16 cellular contexts compared by ENCODE assay signal in genomic region chr3:53181528-53181927, GRCh38. TPM values are rescaled to one million over a fixed set of nuclear protein-coding genes. Genes with fewer than 3 reads are reported as not detected.
DNase-seq lines count a peak whose midpoint lies in the region; ATAC-seq, FAIRE-seq and TF ChIP-seq lines count a peak whose summit lies in the region.
"Had no signal": no experiment of that assay in that cellular context is flagged by ENCODE, and none has a peak within 500 bp of the region (broad histone marks: within the 10 kb centered on the region; RNA-seq: fewer than 3 reads in every experiment).

No MANE protein-coding gene starts in this region.

- in situ Hi-C loops in HepG2 (cut with HindIII; ENCODE audit: extremely low pct_ligation_motif_present, low pct_unique_long_range_greater_than_20kb): no loop called here

- no peak overlapping the region for H3K9ac ChIP-seq in HepG2 (ENCODE audit: insufficient read depth, low read depth, low read length)
- H3K9ac ChIP-seq in SU-DHL-6 (ENCODE audit: low read length): no peak overlapping the region; the same call in 1 of the 2 replicates

- H3K4me1 ChIP-seq in HepG2 (ENCODE audit: insufficient read depth, low read length) (no peaks in the 10 kb centered on the region), right lobe of liver (no peaks in the 10 kb centered on the region)

- no peak for TF ChIP-seq POLR2A in HepG2 (IDR thresholded peaks at IDR 0.05; ENCODE audit: insufficient read depth in 1 of 2, low read depth in 2 of 2, low read length in 2 of 2)
- TF ChIP-seq POLR2A in right lobe of liver (IDR thresholded peaks at IDR 0.05): no peak

- no peaks in the 10 kb centered on the region for H3K79me2 ChIP-seq in HepG2 (ENCODE audit: insufficient read depth, low read length)
- peaks cover 23% of the 10 kb centered on the region for H3K79me2 ChIP-seq in SU-DHL-6 (ENCODE audit: insufficient read depth, low read length)

- no peaks in the 10 kb centered on the region for H4K20me1 ChIP-seq in HepG2 (ENCODE audit: insufficient read depth, low read length)
- H4K20me1 ChIP-seq in SU-DHL-6 (ENCODE audit: low read depth, low read length): no peaks in the 10 kb centered on the region

- TF ChIP-seq EP300 in HepG2 (IDR thresholded peaks at IDR 0.05; ENCODE audit: low read depth in 2 of 2, low read length in 2 of 2) (no peak), HepG2 (CRISPR knock-in tag; IDR thresholded peaks at IDR 0.05; ENCODE audit: borderline replicate concordance) (no peak)

- H3K27me3 ChIP-seq in HepG2 (ENCODE audit: control insufficient read depth in 1 of 2, insufficient read depth in 2 of 2, low read length in 2 of 2) (no peaks in the 10 kb centered on the region), right lobe of liver (no peaks in the 10 kb centered on the region), SU-DHL-6 (ENCODE audit: low read length) (no peaks in the 10 kb centered on the region)

- TSS peak; percentile 43 for BruUV-seq in HepG2 (replicated peaks; lab: Mats Ljungman, UMichigan)

- H3K36me3 ChIP-seq in HepG2 (replicated peaks in 1 of 2; ENCODE audit: control insufficient read depth in 1 of 2, insufficient read depth in 2 of 2, low read length in 2 of 2) (peaks cover 26 to 61% of the 10 kb centered on the region in 2 experiments; a peak in 4 of 5 replicates), right lobe of liver (peaks cover 0 to 10% (median 4%) of the 10 kb centered on the region in 4 donors), SU-DHL-6 (ENCODE audit: low read length) (no peaks in the 10 kb centered on the region; the same call in 1 of the 2 replicates)

- TF ChIP-seq CTCF in HepG2 (CRISPR knock-in tag; IDR thresholded peaks at IDR 0.05): no peak
- no peak for TF ChIP-seq CTCF in right lobe of liver (IDR thresholded peaks at IDR 0.05)
- TF ChIP-seq CTCF in SU-DHL-6 (IDR thresholded peaks at IDR 0.05; ENCODE audit: insufficient read depth, low read length, poor library complexity, severe bottlenecking): no peak

- H3K9me2 ChIP-seq in SU-DHL-6 (replicated peaks; ENCODE audit: insufficient read depth, low read length): no peaks in the 10 kb centered on the region

- H3K4me3 ChIP-seq in HepG2 (replicated peaks in 1 of 3; ENCODE audit: insufficient read depth in 1 of 3, low read depth in 2 of 3, low read length in 3 of 3) (no peak overlapping the region), right lobe of liver (no peak overlapping the region), SU-DHL-6 (ENCODE audit: insufficient read depth, low read length, poor library complexity, severe bottlenecking) (no peak overlapping the region)
- H3K4me3 ChIP-seq: PC-9 had no signal

- TF ChIP-seq RAD21 in HepG2 (CRISPR knock-in tag; IDR thresholded peaks at IDR 0.05): no peak

- peaks cover 32 to 47% (median 44%) of the 10 kb centered on the region in 3 donors for H3K4me1 Mint-ChIP-seq in naive B cell

- ATAC-seq in HepG2 (no peak), right lobe of liver (no peak), naive B cell (ENCODE audit: low read depth in 2 of 2) (no peak)

- POLR2A ChIA-PET in HepG2 (lab: Yijun Ruan, JAX): interaction anchor here (1.8 kb wide), 1 partner anchor 12 kb away, joined by 5 read pairs; no protein-coding TSS in a partner anchor

- H3K36me3 Mint-ChIP-seq in naive B cell: peaks cover 0 to 22% of the 10 kb centered on the region in 2 donors

- H3K27me3 Mint-ChIP-seq in naive B cell: no peaks in the 10 kb centered on the region

- peak overlapping the region in 6 of 8 donors; percentile 45 to 87 (median 80) for H3K4me3 Mint-ChIP-seq in naive B cell

- H3K27ac ChIP-seq in HepG2 (ENCODE audit: extremely low read length, insufficient read depth, low read length) (no peak overlapping the region), right lobe of liver (no peak overlapping the region), SU-DHL-6 (ENCODE audit: low read depth, low read length) (peak overlapping the region; percentile 93)
- H3K27ac ChIP-seq: 22Rv1, PC-9 had no signal

- intact Hi-C loops in HepG2 (cut with micrococcal nuclease; ENCODE audit: unreplicated experiment): no loop called here
- intact Hi-C loops in right lobe of liver (cut with DNase I): no loop called here

- no peaks in the 10 kb centered on the region for H3K9me3 Mint-ChIP-seq in naive B cell

- CTCF ChIA-PET in HepG2 (lab: Yijun Ruan, JAX; ENCODE audit: low intra/inter-chr PET ratio, low total read pairs): no interaction called here

- no peaks in the 10 kb centered on the region for H3K9me3 ChIP-seq in HepG2 (ENCODE audit: low read length)
- no peaks in the 10 kb centered on the region for H3K9me3 ChIP-seq in right lobe of liver
- no peaks in the 10 kb centered on the region for H3K9me3 ChIP-seq in SU-DHL-6 (ENCODE audit: insufficient read depth, low read length)

- H3K4me2 ChIP-seq in HepG2 (ENCODE audit: low read depth, low read length) (no peak overlapping the region), SU-DHL-6 (ENCODE audit: low read depth, low read length, poor library complexity, severe bottlenecking) (no peak overlapping the region)
- H3K4me2 ChIP-seq: PC-9 had no signal

- DNase-seq in HepG2 (ENCODE audit: low spot score) (no peak), right lobe of liver (no peak), naive B cell (no peak), retina (no peak), activated gamma-delta T cell (lab: John Stamatoyannopoulos, UW) (no peak)
- DNase-seq in activated effector memory CD4-positive, alpha-beta T cell treated with Interleukin-2 at 50 U/mL for 16 hours: no peak
- no peak for DNase-seq in effector CD4-positive, alpha-beta T cell
- DNase-seq: DND-41; GDM1; GOT3; NCI-H187 treated with DMSO at 0.1 percent for 48 hours; NCI-H446 treated with DMSO at 0.1 percent for 48 hours; NK-92 treated with Interleukin-12 subunit alpha and Interleukin-12 subunit beta, amount 100 ng/mL, for 24 hours; PC-9 had no signal

- H3K27ac Mint-ChIP-seq in naive B cell: peak overlapping the region in 4 of 6 donors; percentile 15 to 90 (median 40)

- H3F3A ChIP-seq in SU-DHL-6 (ENCODE audit: insufficient read depth): peaks cover 15% of the 10 kb centered on the region

- no peak for FAIRE-seq in HepG2 (lab: Jason Lieb, UNC)

- no peak overlapping the region for H2AFZ ChIP-seq in HepG2 (ENCODE audit: low read length)
- no peak overlapping the region for H2AFZ ChIP-seq in SU-DHL-6 (ENCODE audit: low read depth, low read length, severe bottlenecking)
- H2AFZ ChIP-seq: PC-9 had no signal

- WGBS in HepG2 (ENCODE audit: low lambda C conversion rate): 100% methylated on average over 8 of the region's 11 CpGs
- 80% methylated on average over 2 of the region's 11 CpGs for WGBS in right lobe of liver (ENCODE audit: insufficient coverage, low coverage, low lambda C conversion rate, missing lambda C conversion rate)

RNA-seq across cellular contexts. Expression of gene PRKCD, which starts 20.5 kb away (rescaled TPM):
- total RNA-seq in HepG2 (2016; rRNA removed; fragmentation: Illumina TruSeq; extraction: Trizol) (1.6 and 4.3 TPM in 2 replicates), right lobe of liver (1 to 10 TPM; 3.5 to 8.3 (median 5.1) TPM)
- 0.79 and 1.0 TPM in 2 replicates for total RNA-seq in HepG2 (2016; cell fraction: cytosol; rRNA removed; fragmentation: Illumina TruSeq; extraction: Trizol; ENCODE audit: low read depth)
- total RNA-seq in HepG2 (2016; cell fraction: insoluble cytoplasmic fraction; rRNA removed; fragmentation: Illumina TruSeq; extraction: Trizol): 1.7 and 3.8 TPM in 2 replicates
- 2.3 and 2.6 TPM in 2 replicates for total RNA-seq in HepG2 (2016; cell fraction: membrane; rRNA removed; fragmentation: Illumina TruSeq; extraction: Trizol)
- total RNA-seq in HepG2 (2016; cell fraction: nucleus; rRNA removed; fragmentation: Illumina TruSeq; extraction: Trizol): 4.3 and 4.4 TPM in 2 replicates
- polyA plus RNA-seq in HepG2 (2011; rRNA removed) (40.7 and 47.7 TPM in 2 replicates), naive B cell (ENCODE audit: low read depth in 6 of 6) (10 to 100 TPM; 22.2 to 53.0 (median 31.6) TPM)
- polyA plus RNA-seq in HepG2 (2011; cell fraction: cytosol; rRNA removed): 43.8 and 46.4 TPM in 2 replicates
- polyA plus RNA-seq in HepG2 (2011; cell fraction: nucleus; rRNA removed): 49.0 and 56.6 TPM in 2 replicates
- polyA plus RNA-seq in HepG2 (2012): 26.9 and 29.1 TPM in 2 replicates
- 4.3 and 5.2 TPM in 2 replicates for polyA plus RNA-seq in HepG2 (2016; cell fraction: cytosol; fragmentation: Illumina TruSeq; extraction: Trizol; ENCODE audit: low read depth)
- 19.3 and 22.7 TPM in 2 replicates for polyA plus RNA-seq in HepG2 (2016; cell fraction: insoluble cytoplasmic fraction; fragmentation: Illumina TruSeq; extraction: Trizol; ENCODE audit: low read depth)
- polyA plus RNA-seq in HepG2 (2016; cell fraction: membrane; fragmentation: Illumina TruSeq; extraction: Trizol; ENCODE audit: low read depth): 3.2 and 3.3 TPM in 2 replicates
- 26.1 and 26.5 TPM in 2 replicates for polyA plus RNA-seq in HepG2 (2016; cell fraction: nucleus; fragmentation: Illumina TruSeq; extraction: Trizol; ENCODE audit: insufficient read depth, low read depth)
- polyA minus RNA-seq in HepG2 (2011; rRNA and poly(A)+ RNA removed; ENCODE audit: low replicate concordance): 30.4 and 51.6 TPM in 2 replicates
- polyA minus RNA-seq in HepG2 (2011; cell fraction: cytosol; rRNA and poly(A)+ RNA removed): 17.5 and 20.8 TPM in 2 replicates
- 17.8 and 23.6 TPM in 2 replicates for polyA minus RNA-seq in HepG2 (2011; cell fraction: nucleus; rRNA and poly(A)+ RNA removed)

RNA-seq across cellular contexts. Expression of gene RFT1, which starts 51.3 kb away (rescaled TPM):
- total RNA-seq in HepG2 (2016; rRNA removed; fragmentation: Illumina TruSeq; extraction: Trizol) (25.7 and 37.0 TPM in 2 replicates), right lobe of liver (10 to 100 TPM in 4 of 6 experiments, 1 to 10 TPM in 2; 9.3 to 12.4 (median 10.4) TPM)
- 4.3 and 5.1 TPM in 2 replicates for total RNA-seq in HepG2 (2016; cell fraction: cytosol; rRNA removed; fragmentation: Illumina TruSeq; extraction: Trizol; ENCODE audit: low read depth)
- total RNA-seq in HepG2 (2016; cell fraction: insoluble cytoplasmic fraction; rRNA removed; fragmentation: Illumina TruSeq; extraction: Trizol): 25.2 and 37.3 TPM in 2 replicates
- 14.7 and 16.2 TPM in 2 replicates for total RNA-seq in HepG2 (2016; cell fraction: membrane; rRNA removed; fragmentation: Illumina TruSeq; extraction: Trizol)
- 30.4 and 35.0 TPM in 2 replicates for total RNA-seq in HepG2 (2016; cell fraction: nucleus; rRNA removed; fragmentation: Illumina TruSeq; extraction: Trizol)
- polyA plus RNA-seq in HepG2 (2011; rRNA removed) (21.0 and 23.2 TPM in 2 replicates), naive B cell (ENCODE audit: low read depth in 6 of 6) (10 to 100 TPM; 16.9 to 26.7 (median 22.5) TPM)
- 21.9 and 27.5 TPM in 2 replicates for polyA plus RNA-seq in HepG2 (2011; cell fraction: cytosol; rRNA removed)
- 11.4 TPM in 2 replicates for polyA plus RNA-seq in HepG2 (2011; cell fraction: nucleus; rRNA removed)
- polyA plus RNA-seq in HepG2 (2012): 13.7 and 19.5 TPM in 2 replicates
- 5.2 and 6.1 TPM in 2 replicates for polyA plus RNA-seq in HepG2 (2016; cell fraction: cytosol; fragmentation: Illumina TruSeq; extraction: Trizol; ENCODE audit: low read depth)
- polyA plus RNA-seq in HepG2 (2016; cell fraction: insoluble cytoplasmic fraction; fragmentation: Illumina TruSeq; extraction: Trizol; ENCODE audit: low read depth): 20.1 and 21.3 TPM in 2 replicates
- polyA plus RNA-seq in HepG2 (2016; cell fraction: membrane; fragmentation: Illumina TruSeq; extraction: Trizol; ENCODE audit: low read depth): 10.2 and 12.2 TPM in 2 replicates
- polyA plus RNA-seq in HepG2 (2016; cell fraction: nucleus; fragmentation: Illumina TruSeq; extraction: Trizol; ENCODE audit: insufficient read depth, low read depth): 32.4 and 36.2 TPM in 2 replicates
- polyA minus RNA-seq in HepG2 (2011; rRNA and poly(A)+ RNA removed; ENCODE audit: low replicate concordance): 79.7 and 80.7 TPM in 2 replicates
- polyA minus RNA-seq in HepG2 (2011; cell fraction: cytosol; rRNA and poly(A)+ RNA removed): 17.0 and 17.7 TPM in 2 replicates
- polyA minus RNA-seq in HepG2 (2011; cell fraction: nucleus; rRNA and poly(A)+ RNA removed): 15.6 and 15.8 TPM in 2 replicates
